Comparison of ENCODE assay signal across 19 cellular contexts in the genomic region with DNA sequence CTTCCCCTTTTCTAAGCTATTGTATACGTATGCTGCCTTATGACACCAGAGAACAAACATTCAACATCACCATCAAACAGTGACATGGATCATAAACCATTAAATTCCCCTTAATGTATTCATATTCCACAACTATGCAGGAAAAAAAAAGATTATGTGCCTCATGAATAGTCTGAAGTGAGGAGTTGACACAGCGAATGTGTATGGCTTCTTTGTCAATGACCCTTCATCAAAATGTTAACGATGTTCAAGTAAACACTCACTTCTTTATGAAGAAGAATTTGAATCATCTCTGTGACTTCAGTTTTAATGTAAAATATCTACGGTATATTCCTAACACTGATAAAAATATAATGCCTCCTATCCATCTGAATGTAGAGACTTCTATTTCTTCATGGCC. TPM values are rescaled to one million over a fixed set of nuclear protein-coding genes. Genes with fewer than 3 reads are reported as not detected.
"Had no signal": no experiment of that assay in that cellular context is flagged by ENCODE, and none has a peak within 500 bp of the region (broad histone marks: within the 10 kb centered on the region; RNA-seq: fewer than 3 reads in every experiment).

No MANE protein-coding gene starts in this region.

- DNase-seq: activated CD4-positive, alpha-beta memory T cell treated with anti-CD3 and anti-CD28 coated beads for 36 hours; activated CD4-positive, alpha-beta T cell treated with anti-CD3 and anti-CD28 coated beads for 4 hours; activated T-cell treated with anti-CD3 and anti-CD28 coated beads for 4 hours; cerebellar nuclear complex; cortex of kidney; erythroblast; head of caudate nucleus; kidney; left ventricle myocardium inferior; mammary epithelial cell; midbrain; nephron progenitor cell; nucleus accumbens; stimulated activated CD4-positive, alpha-beta T cell treated with anti-CD3 and anti-CD28 coated beads, Interleukin-4, amount 100 ng/mL, for 1 hour; stimulated activated naive CD8-positive, alpha-beta T cell treated with anti-CD3 and anti-CD28 coated beads, Interleukin-15, amount 100 ng/mL, for 72 hours; testis had no signal

- H3K4me3 ChIP-seq: left ventricle myocardium inferior, smooth muscle cell, testis had no signal

- ATAC-seq: sciatic nerve; stimulated activated naive CD8-positive, alpha-beta T cell treated with anti-CD3 and anti-CD28 coated beads, Interleukin-15, amount 100 ng/mL, for 72 hours; WTC11 had no signal

- H3K4me1 ChIP-seq: left ventricle myocardium inferior, testis had no signal

- H3K27me3 ChIP-seq: testis had no signal

- H3K27ac ChIP-seq: left ventricle myocardium inferior, testis had no signal

- H3K9me3 ChIP-seq: left ventricle myocardium inferior, testis had no signal

RNA-seq across cellular contexts. Expression of gene SMAD9, which starts 44.6 kb away (rescaled TPM):
- total RNA-seq: activated CD4-positive, alpha-beta memory T cell treated with anti-CD3 and anti-CD28 coated beads for 36 hours had no signal
